ENCODE assay signal across 1 cellular context in genomic region chr1:192557841-192558595, GRCh38.
TF ChIP-seq lines count a peak whose summit lies in the region.

No MANE protein-coding gene starts in this region.

TF ChIP-seq in IMR-90, 13 proteins besides CTCF, POLR2A, EP300 and RAD21:
- peak; percentile 38; the same call in 1 of the 2 replicates for TF ChIP-seq CEBPB (IDR thresholded peaks at IDR 0.05; ENCODE audit: low read depth, low read length)
- no peak for TF ChIP-seq NFE2L2 (IDR thresholded peaks at IDR 0.05; ENCODE audit: low read depth, low read length)
